17 cellular contexts compared by ENCODE assay signal in the genomic region with DNA sequence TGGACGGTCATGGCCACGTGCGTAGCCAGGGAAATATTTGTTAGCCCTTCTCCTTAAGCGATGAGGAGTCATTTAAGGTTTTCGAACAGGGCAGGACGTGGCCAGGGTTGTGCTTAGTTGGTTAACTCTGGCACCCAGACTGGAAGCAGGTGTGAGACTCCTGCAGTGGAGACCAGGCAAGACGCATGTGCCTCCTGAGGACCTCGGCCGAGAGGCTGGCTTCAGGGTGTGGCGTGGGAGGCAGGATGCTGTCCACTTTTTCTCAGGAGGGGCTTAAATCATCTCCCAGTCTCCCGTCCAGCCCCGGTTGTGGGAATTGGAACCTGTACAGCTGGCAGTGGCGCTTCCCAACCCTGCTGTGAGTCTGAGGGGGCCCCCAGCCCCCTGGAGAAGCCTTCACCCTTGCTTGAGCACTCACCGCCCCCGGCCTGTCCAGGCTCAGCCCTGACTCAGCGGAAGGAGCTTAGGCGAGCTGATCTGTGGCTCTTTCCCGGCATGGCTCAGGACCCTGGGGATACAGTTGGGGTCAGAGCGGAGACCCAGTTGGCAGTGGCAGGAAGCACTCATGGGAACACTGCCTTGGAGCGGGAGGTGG.
"Had no signal": no experiment of that assay in that cellular context is flagged by ENCODE, and none has a peak within 500 bp of the region (broad histone marks: within the 10 kb centered on the region; RNA-seq: fewer than 3 reads in every experiment).

No MANE protein-coding gene starts in this region.

- DNase-seq: activated CD4-positive, alpha-beta T cell treated with anti-CD3 and anti-CD28 coated beads for 1 hour; activated gamma-delta T cell; effector CD8-positive, alpha-beta T cell; foreskin keratinocyte; hypothalamus; islet precursor cell; mammary epithelial cell; naive B cell; retina; T-helper 17 cell had no signal

- H3K27me3 ChIP-seq: foreskin keratinocyte, tibial nerve had no signal

- H3K9me3 ChIP-seq: neutrophil, tibial nerve had no signal

- H3K36me3 ChIP-seq: neutrophil, tibial nerve had no signal

- H3K36me3 Mint-ChIP-seq: activated naive CD4-positive, alpha-beta T cell treated with anti-CD3 and anti-CD28 coated beads, Interleukin-2, amount 50 U/mL, for 24 hours; naive B cell had no signal

- H3K27ac ChIP-seq: foreskin keratinocyte, neutrophil, VCaP had no signal

- ATAC-seq: foreskin keratinocyte, left lobe of liver, T-helper 17 cell had no signal

- H3K27ac Mint-ChIP-seq: activated naive CD4-positive, alpha-beta T cell treated with anti-CD3 and anti-CD28 coated beads, Interleukin-2, amount 50 U/mL, for 24 hours; dendritic cell treated with granulocyte-macrophage colony-stimulating factor and Interleukin-4, amounts not matched to agents 40 ng/mL and 50 ng/mL, for 4 days; naive B cell; stimulated activated naive CD8-positive, alpha-beta T cell treated with anti-CD3 and anti-CD28 coated beads, Interleukin-15, Interleukin-2, amounts not matched to agents 100 ng/mL and 50 ng/mL, for 24 hours; T-helper 17 cell had no signal

- H3K4me1 ChIP-seq: foreskin keratinocyte had no signal

- H3K9me3 Mint-ChIP-seq: activated naive CD4-positive, alpha-beta T cell treated with anti-CD3 and anti-CD28 coated beads, Interleukin-2, amount 50 U/mL, for 24 hours; dendritic cell treated with granulocyte-macrophage colony-stimulating factor and Interleukin-4, amounts not matched to agents 40 ng/mL and 50 ng/mL, for 4 days; naive B cell; stimulated activated naive CD8-positive, alpha-beta T cell treated with anti-CD3 and anti-CD28 coated beads, Interleukin-15, Interleukin-2, amounts not matched to agents 100 ng/mL and 50 ng/mL, for 24 hours had no signal

- H3K4me1 Mint-ChIP-seq: activated naive CD4-positive, alpha-beta T cell treated with anti-CD3 and anti-CD28 coated beads, Interleukin-2, amount 50 U/mL, for 24 hours; T-helper 17 cell had no signal

- H3K4me3 Mint-ChIP-seq: activated naive CD4-positive, alpha-beta T cell treated with anti-CD3 and anti-CD28 coated beads, Interleukin-2, amount 50 U/mL, for 24 hours; dendritic cell treated with granulocyte-macrophage colony-stimulating factor and Interleukin-4, amounts not matched to agents 40 ng/mL and 50 ng/mL, for 4 days; naive B cell; stimulated activated naive CD8-positive, alpha-beta T cell treated with anti-CD3 and anti-CD28 coated beads, Interleukin-15, Interleukin-2, amounts not matched to agents 100 ng/mL and 50 ng/mL, for 24 hours; T-helper 17 cell had no signal

- H3K4me3 ChIP-seq: tibial nerve had no signal
